12 cellular contexts compared by ENCODE assay signal in genomic region chr2:197008229-197008628, GRCh38.
A peak's percentile ranks its signal among the peaks of the same experiment; 100 is the strongest.
DNase-seq lines count a peak whose midpoint lies in the region; ATAC-seq, FAIRE-seq and TF ChIP-seq lines count a peak whose summit lies in the region.
"Had no signal": no experiment of that assay in that cellular context is flagged by ENCODE, and none has a peak within 500 bp of the region (broad histone marks: within the 10 kb centered on the region; RNA-seq: fewer than 3 reads in every experiment).

No MANE protein-coding gene starts in this region.

- H3K4me3 Mint-ChIP-seq in immature natural killer cell, result no peak overlapping the region
- H3K4me3 Mint-ChIP-seq: CD4-positive, alpha-beta memory T cell; nephron progenitor cell had no signal

- DNase-seq in AG09309 (ENCODE audit: low read depth) (peak; percentile 39), H54 (ENCODE audit: insufficient read length, low spot score) (no peak), astrocyte of the hippocampus (ENCODE audit: low read depth, low spot score) (peak; percentile 7), immature natural killer cell (no peak), KG1 (lab: John Stamatoyannopoulos, UW) (no peak), erythroblast (lab: John Stamatoyannopoulos, UW) (no peak)
- no peak for DNase-seq in stimulated activated CD4-positive, alpha-beta T cell treated with anti-CD3 and anti-CD28 coated beads, Interleukin-2, amount 100 ng/mL, for 48 hours
- DNase-seq: CD4-positive, alpha-beta memory T cell; nephron progenitor cell had no signal

- peak; percentile 89 for FAIRE-seq in H54 (lab: Jason Lieb, UNC)
- FAIRE-seq: endometrium, urothelium cell line had no signal

- peak overlapping the region in 4 of 6 donors; percentile 4 to 48 (median 20) for H3K27ac Mint-ChIP-seq in immature natural killer cell
- H3K27ac Mint-ChIP-seq: nephron progenitor cell had no signal

- no peak for TF ChIP-seq CTCF in AG09309 (IDR thresholded peaks at IDR 0.05; ENCODE audit: control insufficient read depth, insufficient read depth, low read depth, low read length, missing control alignments)

- peaks cover 4 to 13% (median 13%) of the 10 kb centered on the region in 3 donors for H3K27me3 Mint-ChIP-seq in immature natural killer cell (ENCODE audit: low read depth in 3 of 3)
- H3K27me3 Mint-ChIP-seq: CD4-positive, alpha-beta memory T cell had no signal

- no peak overlapping the region for H3K4me3 ChIP-seq in AG09309 (ENCODE audit: control insufficient read depth, low read depth, low read length)

- TF ChIP-seq POLR2A in H54 (IDR thresholded peaks at IDR 0.05; ENCODE audit: low read depth, low read length), result no peak
- TF ChIP-seq POLR2A in erythroblast (IDR thresholded peaks at IDR 0.05; ENCODE audit: low read length), result no peak

- no peaks in the 10 kb centered on the region for H3K9me3 Mint-ChIP-seq in immature natural killer cell
- H3K9me3 Mint-ChIP-seq: nephron progenitor cell had no signal

- H3K36me3 Mint-ChIP-seq in immature natural killer cell, result peaks cover 0 to 40% (median 16%) of the 10 kb centered on the region in 3 donors

- H3K4me1 Mint-ChIP-seq in immature natural killer cell, result peaks cover 5 to 24% of the 10 kb centered on the region in 2 donors

- no peak for ATAC-seq in GM18519 (IDR thresholded peaks at IDR 0.05; ENCODE audit: low FRiP score, unreplicated experiment)

Comparison
In these comparisons a context has a peak if more than half of its experiments do, and no peak if none do; other contexts are left out.
1. DNase-seq: peak in AG09309 (single experiment) and astrocyte of the hippocampus (single experiment); none in H54 (single experiment), immature natural killer cell (0 of 3), KG1 (single experiment), stimulated activated CD4-positive, alpha-beta T cell treated with anti-CD3 and anti-CD28 coated beads, Interleukin-2, amount 100 ng/mL, for 48 hours (0 of 2) and erythroblast (0 of 2).